In genomic region chr12:93380480-93381121, GRCh38 we compare ENCODE assay signal across 8 cellular contexts. TPM values are rescaled to one million over a fixed set of nuclear protein-coding genes. Genes with fewer than 3 reads are reported as not detected.
DNase-seq lines count a peak whose midpoint lies in the region; ATAC-seq and TF ChIP-seq lines count a peak whose summit lies in the region.

No MANE protein-coding gene starts in this region.

- peak overlapping the region; percentile 92 for H3K4me2 ChIP-seq in DND-41 (ENCODE audit: insufficient read depth, low read length)
- peak overlapping the region; percentile 96 for H3K4me2 ChIP-seq in Karpas-422 (ENCODE audit: low read depth, low read length, poor library complexity, severe bottlenecking)

- peaks cover 19% of the 10 kb centered on the region for H3K36me3 ChIP-seq in DND-41 (ENCODE audit: insufficient read depth, low read length)
- H3K36me3 ChIP-seq in Karpas-422 (ENCODE audit: insufficient read depth, low read length): no peaks in the 10 kb centered on the region
- H3K36me3 ChIP-seq in tibial nerve: no peaks in the 10 kb centered on the region

- peak overlapping the region; percentile 99 to 100 for H3K27ac Mint-ChIP-seq in activated naive CD4-positive, alpha-beta T cell treated with anti-CD3 and anti-CD28 coated beads, Interleukin-2, amount 50 U/mL, for 72 hours

- H3K27ac ChIP-seq in DND-41 (ENCODE audit: low read length) (peak overlapping the region; percentile 94), Karpas-422 (ENCODE audit: low read length) (no peak overlapping the region), tibial nerve (peak overlapping the region; percentile 91 to 98 (median 94))

- H4K20me1 ChIP-seq in DND-41 (ENCODE audit: insufficient read depth, low read length) (peaks cover 40% of the 10 kb centered on the region), Karpas-422 (ENCODE audit: insufficient read depth, low read depth, low read length) (peaks cover 19% of the 10 kb centered on the region)

- WGBS in tibial nerve, 2 donors: 25 to 36% methylated on average over 2 of the region's 2 CpGs

- ATAC-seq in DND-41 (ENCODE audit: insufficient read depth, low read depth): no peak
- no peak for ATAC-seq in activated naive CD4-positive, alpha-beta T cell treated with anti-CD3 and anti-CD28 coated beads, Interleukin-2, amount 50 U/mL, for 72 hours
- no peak for ATAC-seq in HG02885 (IDR thresholded peaks at IDR 0.05; ENCODE audit: poor library complexity, unreplicated experiment)

- no peaks in the 10 kb centered on the region for H3K9me3 Mint-ChIP-seq in activated naive CD4-positive, alpha-beta T cell treated with anti-CD3 and anti-CD28 coated beads, Interleukin-2, amount 50 U/mL, for 72 hours

- peak; percentile 57 for TF ChIP-seq CTCF in DND-41 (IDR thresholded peaks at IDR 0.05; ENCODE audit: borderline replicate concordance, extremely low read depth, low read length, poor library complexity, severe bottlenecking)
- TF ChIP-seq CTCF in tibial nerve (IDR thresholded peaks at IDR 0.05): peak in 3 of 5 experiments; percentile 9 to 22 (median 16)

- no peaks in the 10 kb centered on the region for H3K9me2 ChIP-seq in Karpas-422 (replicated peaks; ENCODE audit: insufficient read depth, low read length)

- H3K27me3 ChIP-seq in DND-41 (ENCODE audit: insufficient read depth, low read length, poor library complexity) (no peaks in the 10 kb centered on the region), Karpas-422 (ENCODE audit: low read length) (no peaks in the 10 kb centered on the region), tibial nerve (no peaks in the 10 kb centered on the region)

- DNase-seq in DND-41 (no peak), Karpas-422 (no peak), iris pigment epithelial cell (ENCODE audit: low read depth) (peak; percentile 50), tibial nerve (ENCODE audit: low spot score in 2 of 2) (no peak)
- DNase-seq in activated naive CD4-positive, alpha-beta T cell treated with anti-CD3 and anti-CD28 coated beads, Interleukin-2, amount 50 U/mL, for 72 hours (ENCODE audit: low spot score in 2 of 2): no peak
- no peak for DNase-seq in activated CD4-positive, alpha-beta T cell treated with anti-CD3 and anti-CD28 coated beads, Interleukin-2, amount 50 U/mL, for 48 hours
- DNase-seq in effector CD8-positive, alpha-beta T cell (lab: John Stamatoyannopoulos, UW): no peak

- H3K79me2 ChIP-seq in DND-41 (ENCODE audit: insufficient read depth, low read length) (peaks cover 77% of the 10 kb centered on the region), Karpas-422 (ENCODE audit: low read length) (peaks cover 9% of the 10 kb centered on the region; the same call in 1 of the 2 replicates)

- peaks cover 45% of the 10 kb centered on the region for H3K4me1 ChIP-seq in DND-41 (ENCODE audit: insufficient read depth, low read length)
- peaks cover 25% of the 10 kb centered on the region for H3K4me1 ChIP-seq in Karpas-422 (ENCODE audit: low read length)
- peaks cover 0 to 72% (median 34%) of the 10 kb centered on the region in 4 donors for H3K4me1 ChIP-seq in tibial nerve

- H2AFZ ChIP-seq in DND-41 (ENCODE audit: low read depth, low read length): no peak overlapping the region
- no peak overlapping the region for H2AFZ ChIP-seq in Karpas-422 (ENCODE audit: low read length)

- TF ChIP-seq EP300 in tibial nerve (IDR thresholded peaks at IDR 0.05): no peak

- TF ChIP-seq POLR2A in tibial nerve (IDR thresholded peaks at IDR 0.05): no peak

- peaks cover 36 to 38% of the 10 kb centered on the region in 2 donors for H3K36me3 Mint-ChIP-seq in activated naive CD4-positive, alpha-beta T cell treated with anti-CD3 and anti-CD28 coated beads, Interleukin-2, amount 50 U/mL, for 72 hours

- H3K9me3 ChIP-seq in DND-41 (ENCODE audit: insufficient read depth, low read length, severe bottlenecking) (no peaks in the 10 kb centered on the region), Karpas-422 (ENCODE audit: low read length) (no peaks in the 10 kb centered on the region), tibial nerve (no peaks in the 10 kb centered on the region)

- H3K9ac ChIP-seq in DND-41 (ENCODE audit: low read depth, low read length) (peak overlapping the region; percentile 72), Karpas-422 (ENCODE audit: low read length) (no peak overlapping the region)

- peak overlapping the region; percentile 80 to 84; a peak in 3 of 4 replicates for H3K4me3 ChIP-seq in DND-41 (ENCODE audit: low read depth in 1 of 2, low read length in 2 of 2)
- H3K4me3 ChIP-seq in Karpas-422 (ENCODE audit: low read length): no peak overlapping the region
- H3K4me3 ChIP-seq in tibial nerve: peak overlapping the region; percentile 10 to 91 (median 64)

RNA-seq across cellular contexts. Expression of gene NUDT4, which starts 2.9 kb away (rescaled TPM):
- 12.1 and 21.0 TPM in 2 replicates for total RNA-seq in Karpas-422 (2014; rRNA removed; shearing (Covaris generic); ENCODE audit: low replicate concordance)
- total RNA-seq in activated naive CD4-positive, alpha-beta T cell treated with anti-CD3 and anti-CD28 coated beads, Interleukin-2, amount 50 U/mL, for 72 hours: 10 to 100 TPM; 65.6 to 88.9 TPM
- 10 to 100 TPM; 54.4 to 84.3 (median 69.9) TPM for total RNA-seq in tibial nerve
